13 cellular contexts compared by ENCODE assay signal in genomic region chr10:69338133-69338456, GRCh38. TPM values are rescaled to one million over a fixed set of nuclear protein-coding genes. Genes with fewer than 3 reads are reported as not detected.
A peak's percentile ranks its signal among the peaks of the same experiment; 100 is the strongest.
DNase-seq lines count a peak whose midpoint lies in the region; ATAC-seq, FAIRE-seq and TF ChIP-seq lines count a peak whose summit lies in the region.
"Had no signal": no experiment of that assay in that cellular context is flagged by ENCODE, and none has a peak within 500 bp of the region (broad histone marks: within the 10 kb centered on the region; RNA-seq: fewer than 3 reads in every experiment).

No MANE protein-coding gene starts in this region.

- H3K4me3 ChIP-seq in GM23338, result no peak overlapping the region
- H3K4me3 ChIP-seq in astrocyte (ENCODE audit: insufficient read depth, low read depth, low read length), result no peak overlapping the region
- no peak overlapping the region for H3K4me3 ChIP-seq in iPS-15b (ENCODE audit: low read depth, low read length)
- no peak overlapping the region for H3K4me3 ChIP-seq in smooth muscle cell
- no peak overlapping the region for H3K4me3 ChIP-seq in MG63
- H3K4me3 ChIP-seq: Peyer's patch had no signal

- H3K4me1 ChIP-seq in GM23338 (ENCODE audit: insufficient read depth) (peaks cover 64% of the 10 kb centered on the region), astrocyte (ENCODE audit: insufficient read depth, low read length) (peaks cover 33% of the 10 kb centered on the region), iPS-15b (ENCODE audit: control insufficient read depth, insufficient read depth, low read length) (peaks cover 24% of the 10 kb centered on the region), smooth muscle cell (ENCODE audit: low read depth) (peaks cover 41% of the 10 kb centered on the region)

- H3K9me3 ChIP-seq in astrocyte (ENCODE audit: insufficient read depth, low read depth, low read length) (no peaks in the 10 kb centered on the region), iPS-15b (ENCODE audit: control insufficient read depth, insufficient read depth, low read length) (no peaks in the 10 kb centered on the region), smooth muscle cell (replicated peaks; ENCODE audit: low read depth) (no peaks in the 10 kb centered on the region), MG63 (no peaks in the 10 kb centered on the region)
- H3K9me3 ChIP-seq: Peyer's patch had no signal

- TF ChIP-seq CTCF in GM23338 (conservative IDR thresholded peaks at IDR 0.05; ENCODE audit: low read depth in 2 of 2), result no peak
- no peak for TF ChIP-seq CTCF in astrocyte (IDR thresholded peaks at IDR 0.05; ENCODE audit: insufficient read depth, low read depth, low read length)
- TF ChIP-seq CTCF in smooth muscle cell (IDR thresholded peaks at IDR 0.05; ENCODE audit: borderline replicate concordance, insufficient read depth, poor library complexity, severe bottlenecking), result no peak

- H3K79me2 ChIP-seq in GM23338 (replicated peaks; ENCODE audit: insufficient read depth) (peaks cover 100% of the 10 kb centered on the region), astrocyte (ENCODE audit: insufficient read depth, low read length) (peaks cover 92% of the 10 kb centered on the region), smooth muscle cell (ENCODE audit: low read depth) (peaks cover 91% of the 10 kb centered on the region)

- H3K36me3 Mint-ChIP-seq in GM23338 (ENCODE audit: low read depth), result peaks cover 21% of the 10 kb centered on the region
- peaks cover 9% of the 10 kb centered on the region for H3K36me3 Mint-ChIP-seq in astrocyte (ENCODE audit: low read depth, unreplicated experiment)
- H3K36me3 Mint-ChIP-seq: natural killer cell treated with Interleukin-12 subunit alpha and Interleukin-12 subunit beta and Interleukin-15 and Interleukin-18, amount 100 ng/mL, for 72 hours had no signal

- no peak for FAIRE-seq in astrocyte (lab: Jason Lieb, UNC)

- peaks cover 19% of the 10 kb centered on the region for H3K27me3 Mint-ChIP-seq in GM23338 (ENCODE audit: insufficient read depth, low read depth, poor library complexity)
- H3K27me3 Mint-ChIP-seq in astrocyte (ENCODE audit: low read depth, unreplicated experiment), result no peaks in the 10 kb centered on the region
- H3K27me3 Mint-ChIP-seq: natural killer cell treated with Interleukin-12 subunit alpha and Interleukin-12 subunit beta and Interleukin-15 and Interleukin-18, amount 100 ng/mL, for 72 hours had no signal

- peak overlapping the region; percentile 3; the same call in 1 of the 3 replicates for H3K4me3 Mint-ChIP-seq in GM23338
- no peak overlapping the region for H3K4me3 Mint-ChIP-seq in astrocyte (ENCODE audit: unreplicated experiment)
- H3K4me3 Mint-ChIP-seq: natural killer cell treated with Interleukin-12 subunit alpha and Interleukin-12 subunit beta and Interleukin-15 and Interleukin-18, amount 100 ng/mL, for 72 hours had no signal

- peak overlapping the region; percentile 67 for H3K4me2 ChIP-seq in GM23338
- H3K4me2 ChIP-seq in astrocyte (ENCODE audit: low read length), result peak overlapping the region; percentile 62
- H3K4me2 ChIP-seq in smooth muscle cell, result peak overlapping the region; percentile 20

- H3K9me2 ChIP-seq in GM23338 (ENCODE audit: insufficient read depth), result no peaks in the 10 kb centered on the region

- H3F3A ChIP-seq in GM23338 (replicated peaks; ENCODE audit: low read depth) (no peaks in the 10 kb centered on the region; the same call in 1 of the 2 replicates), smooth muscle cell (ENCODE audit: low read depth) (no peaks in the 10 kb centered on the region)

- peak overlapping the region; percentile 45 for H3K9ac ChIP-seq in astrocyte (ENCODE audit: low read length)
- peak overlapping the region; percentile 32 for H3K9ac ChIP-seq in iPS-15b (ENCODE audit: low read depth, low read length)
- H3K9ac ChIP-seq in smooth muscle cell (ENCODE audit: low read depth), result peak overlapping the region; percentile 20

- H4K20me1 ChIP-seq in GM23338 (replicated peaks; ENCODE audit: insufficient read depth), result peaks cover 2% of the 10 kb centered on the region; the same call in 1 of the 2 replicates
- H4K20me1 ChIP-seq in astrocyte (ENCODE audit: insufficient read depth, low read length), result peaks cover 78% of the 10 kb centered on the region
- H4K20me1 ChIP-seq in smooth muscle cell (ENCODE audit: low read depth), result peaks cover 98% of the 10 kb centered on the region

- no peaks in the 10 kb centered on the region for H3K36me3 ChIP-seq in GM23338 (ENCODE audit: insufficient read depth)
- H3K36me3 ChIP-seq in astrocyte (ENCODE audit: insufficient read depth, low read length), result no peaks in the 10 kb centered on the region
- no peaks in the 10 kb centered on the region for H3K36me3 ChIP-seq in iPS-15b (ENCODE audit: control insufficient read depth, insufficient read depth, low read length)
- H3K36me3 ChIP-seq in smooth muscle cell (ENCODE audit: low read depth), result no peaks in the 10 kb centered on the region
- no peaks in the 10 kb centered on the region; the same call in 1 of the 2 replicates for H3K36me3 ChIP-seq in MG63
- H3K36me3 ChIP-seq: Peyer's patch had no signal

- H3K27ac ChIP-seq in GM23338 (ENCODE audit: low read depth) (peak overlapping the region; percentile 50; the same call in 1 of the 2 replicates), astrocyte (ENCODE audit: low read depth, low read length) (peak overlapping the region; percentile 60), smooth muscle cell (ENCODE audit: low read depth) (peak overlapping the region; percentile 88)

- DNase-seq in GM23338 (ENCODE audit: low spot score), result no peak
- no peak for DNase-seq in astrocyte (ENCODE audit: low read depth)
- no peak for DNase-seq in smooth muscle cell (lab: John Stamatoyannopoulos, UW; ENCODE audit: unreplicated experiment)
- no peak for DNase-seq in MG63
- no peak for DNase-seq in anterior cingulate cortex (lab: John Stamatoyannopoulos, UW)
- DNase-seq: amniotic stem cell, NCI-H187 treated with DMSO at 0.1 percent for 48 hours had no signal

- H3K4me1 Mint-ChIP-seq in GM23338, result peaks cover 70% of the 10 kb centered on the region
- H3K4me1 Mint-ChIP-seq in astrocyte (ENCODE audit: low read depth, unreplicated experiment), result peaks cover 33% of the 10 kb centered on the region

- 64% methylated on average over 8 of the region's 8 CpGs for WGBS in smooth muscle cell (ENCODE audit: low lambda C conversion rate)

- no peak for ATAC-seq in GM23338
- ATAC-seq in GM19035 (IDR thresholded peaks at IDR 0.05; ENCODE audit: unreplicated experiment), result no peak
- ATAC-seq in HG03439 (IDR thresholded peaks at IDR 0.05; ENCODE audit: unreplicated experiment), result no peak
- ATAC-seq: HCT116 had no signal

- H3K27me3 ChIP-seq in GM23338 (ENCODE audit: insufficient read depth) (no peaks in the 10 kb centered on the region), astrocyte (ENCODE audit: insufficient read depth, low read length) (no peaks in the 10 kb centered on the region), iPS-15b (ENCODE audit: control insufficient read depth, insufficient read depth, low read length) (no peaks in the 10 kb centered on the region), smooth muscle cell (ENCODE audit: low read depth) (no peaks in the 10 kb centered on the region), MG63 (no peaks in the 10 kb centered on the region)
- H3K27me3 ChIP-seq: Peyer's patch had no signal

- H3K27ac Mint-ChIP-seq in GM23338, result peak overlapping the region; percentile 90
- H3K27ac Mint-ChIP-seq in astrocyte (ENCODE audit: unreplicated experiment), result peak overlapping the region; percentile 64

- H3K9me3 Mint-ChIP-seq in GM23338, result no peaks in the 10 kb centered on the region
- H3K9me3 Mint-ChIP-seq in astrocyte (ENCODE audit: unreplicated experiment), result no peaks in the 10 kb centered on the region
- H3K9me3 Mint-ChIP-seq: natural killer cell treated with Interleukin-12 subunit alpha and Interleukin-12 subunit beta and Interleukin-15 and Interleukin-18, amount 100 ng/mL, for 72 hours had no signal

- H2AFZ ChIP-seq in GM23338, result no peak overlapping the region
- no peak overlapping the region for H2AFZ ChIP-seq in astrocyte (ENCODE audit: low read depth, low read length)
- no peak overlapping the region for H2AFZ ChIP-seq in smooth muscle cell (ENCODE audit: low read depth)

RNA-seq across cellular contexts. Expression of gene HK1, which starts 59.8 kb away (rescaled TPM):
- 197 and 229 TPM in 2 replicates for total RNA-seq in GM23338 (2014; rRNA removed; shearing (Covaris generic))
- 70.0 and 76.6 TPM in 2 replicates for polyA plus RNA-seq in GM23338 (2016; fragmentation: Nextera tagmentation; extraction: Ambion mirVana)
- 94.5 and 95.0 TPM in 2 replicates for total RNA-seq in astrocyte
- 62.7 and 67.6 TPM in 2 replicates for total RNA-seq in smooth muscle cell
- 123 and 134 TPM in 2 replicates for polyA plus RNA-seq in smooth muscle cell
- total RNA-seq in MG63 (2014; rRNA removed; shearing (Covaris generic); ENCODE audit: low replicate concordance), result 72.2 and 83.2 TPM in 2 replicates
